In the genomic region with DNA sequence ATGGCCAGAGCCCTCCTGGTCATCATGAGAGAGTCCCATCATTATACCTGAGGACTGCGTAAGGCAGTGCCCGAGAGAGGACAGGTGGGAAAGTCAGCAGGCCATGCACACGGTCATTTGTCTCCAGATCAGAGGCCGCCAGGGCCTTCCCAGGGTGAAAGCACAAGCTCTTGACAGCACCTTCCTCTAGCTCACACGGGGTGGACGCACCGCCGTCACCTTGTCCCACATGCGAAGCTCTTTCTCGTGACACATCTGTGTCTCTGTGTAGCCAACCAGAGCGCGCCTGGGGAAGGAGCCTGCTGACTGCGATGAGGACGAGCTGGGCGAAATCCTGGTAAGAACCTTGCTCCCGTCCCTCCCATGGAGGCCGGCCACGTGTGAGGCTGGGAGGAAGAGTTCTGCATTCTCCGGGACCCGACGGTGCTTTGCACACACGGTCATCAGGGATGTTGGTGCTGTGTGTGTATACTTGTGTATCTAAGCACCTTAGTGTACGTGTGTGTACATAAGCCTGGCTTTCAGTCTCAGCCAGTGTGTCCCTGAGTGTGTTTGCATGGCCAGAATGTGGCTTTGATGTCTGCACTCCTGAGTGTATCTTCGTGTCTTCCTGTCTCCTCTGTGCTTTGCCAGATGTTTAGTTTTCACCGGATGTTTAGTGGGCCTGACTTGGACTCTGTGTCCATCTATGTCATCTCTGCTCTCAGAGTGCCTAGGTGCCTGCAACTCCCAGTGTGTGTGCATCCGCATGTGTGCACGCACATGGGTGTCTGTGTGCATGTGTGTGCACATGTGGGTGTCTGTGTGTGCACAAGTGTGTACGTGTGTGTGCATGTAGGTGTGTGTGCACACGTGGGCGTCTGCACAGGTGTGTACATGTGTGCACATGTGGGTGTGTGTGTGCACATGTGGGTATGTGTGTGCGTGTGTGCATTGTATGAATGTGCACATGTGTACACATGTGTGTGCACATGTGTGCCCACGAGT, we compare ENCODE assay signal across 1 cellular context.
A peak's percentile ranks its signal among the peaks of the same experiment; 100 is the strongest.
TF ChIP-seq lines count a peak whose summit lies in the region.

No MANE protein-coding gene starts in this region.

TF ChIP-seq in HepG2, 621 proteins besides CTCF, POLR2A, EP300 and RAD21 (continued from another document):
- TF ChIP-seq, protein P1, sequence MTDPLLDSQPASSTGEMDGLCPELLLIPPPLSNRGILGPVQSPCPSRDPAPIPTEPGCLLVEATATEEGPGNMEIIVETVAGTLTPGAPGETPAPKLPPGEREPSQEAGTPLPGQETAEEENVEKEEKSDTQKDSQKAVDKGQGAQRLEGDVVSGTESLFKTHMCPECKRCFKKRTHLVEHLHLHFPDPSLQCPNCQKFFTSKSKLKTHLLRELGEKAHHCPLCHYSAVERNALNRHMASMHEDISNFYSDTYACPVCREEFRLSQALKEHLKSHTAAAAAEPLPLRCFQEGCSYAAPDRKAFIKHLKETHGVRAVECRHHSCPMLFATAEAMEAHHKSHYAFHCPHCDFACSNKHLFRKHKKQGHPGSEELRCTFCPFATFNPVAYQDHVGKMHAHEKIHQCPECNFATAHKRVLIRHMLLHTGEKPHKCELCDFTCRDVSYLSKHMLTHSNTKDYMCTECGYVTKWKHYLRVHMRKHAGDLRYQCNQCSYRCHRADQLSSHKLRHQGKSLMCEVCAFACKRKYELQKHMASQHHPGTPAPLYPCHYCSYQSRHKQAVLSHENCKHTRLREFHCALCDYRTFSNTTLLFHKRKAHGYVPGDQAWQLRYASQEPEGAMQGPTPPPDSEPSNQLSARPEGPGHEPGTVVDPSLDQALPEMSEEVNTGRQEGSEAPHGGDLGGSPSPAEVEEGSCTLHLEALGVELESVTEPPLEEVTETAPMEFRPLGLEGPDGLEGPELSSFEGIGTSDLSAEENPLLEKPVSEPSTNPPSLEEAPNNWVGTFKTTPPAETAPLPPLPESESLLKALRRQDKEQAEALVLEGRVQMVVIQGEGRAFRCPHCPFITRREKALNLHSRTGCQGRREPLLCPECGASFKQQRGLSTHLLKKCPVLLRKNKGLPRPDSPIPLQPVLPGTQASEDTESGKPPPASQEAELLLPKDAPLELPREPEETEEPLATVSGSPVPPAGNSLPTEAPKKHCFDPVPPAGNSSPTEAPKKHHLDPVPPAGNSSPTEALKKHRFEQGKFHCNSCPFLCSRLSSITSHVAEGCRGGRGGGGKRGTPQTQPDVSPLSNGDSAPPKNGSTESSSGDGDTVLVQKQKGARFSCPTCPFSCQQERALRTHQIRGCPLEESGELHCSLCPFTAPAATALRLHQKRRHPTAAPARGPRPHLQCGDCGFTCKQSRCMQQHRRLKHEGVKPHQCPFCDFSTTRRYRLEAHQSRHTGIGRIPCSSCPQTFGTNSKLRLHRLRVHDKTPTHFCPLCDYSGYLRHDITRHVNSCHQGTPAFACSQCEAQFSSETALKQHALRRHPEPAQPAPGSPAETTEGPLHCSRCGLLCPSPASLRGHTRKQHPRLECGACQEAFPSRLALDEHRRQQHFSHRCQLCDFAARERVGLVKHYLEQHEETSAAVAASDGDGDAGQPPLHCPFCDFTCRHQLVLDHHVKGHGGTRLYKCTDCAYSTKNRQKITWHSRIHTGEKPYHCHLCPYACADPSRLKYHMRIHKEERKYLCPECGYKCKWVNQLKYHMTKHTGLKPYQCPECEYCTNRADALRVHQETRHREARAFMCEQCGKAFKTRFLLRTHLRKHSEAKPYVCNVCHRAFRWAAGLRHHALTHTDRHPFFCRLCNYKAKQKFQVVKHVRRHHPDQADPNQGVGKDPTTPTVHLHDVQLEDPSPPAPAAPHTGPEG (CRISPR knock-in tag; IDR thresholded peaks at IDR 0.05), result no peak
- TF ChIP-seq PHF21A (CRISPR knock-in tag; IDR thresholded peaks at IDR 0.05) (no peak), FOXA1 (IDR thresholded peaks at IDR 0.05) (no peak), FOXA1 (CRISPR knock-in tag; IDR thresholded peaks at IDR 0.05) (peak; percentile 89), ZNF317 (CRISPR knock-in tag; IDR thresholded peaks at IDR 0.05) (0 out of 2 replicates have a peak, but pooled peaks have one; percentile 25), FIP1L1 (IDR thresholded peaks at IDR 0.05; ENCODE audit: borderline replicate concordance, insufficient read depth, low read depth, low read length) (no peak), MBNL3 (CRISPR knock-in tag; conservative IDR thresholded peaks at IDR 0.05) (no peak), SIN3B (IDR thresholded peaks at IDR 0.05; ENCODE audit: low read length) (no peak), ZNF441 (CRISPR knock-in tag; IDR thresholded peaks at IDR 0.05; ENCODE audit: borderline replicate concordance) (no peak), HDAC1 (CRISPR knock-in tag; IDR thresholded peaks at IDR 0.05) (peak; percentile 70), MEF2D (CRISPR knock-in tag; IDR thresholded peaks at IDR 0.05) (peak; percentile 79), SMARCE1 (IDR thresholded peaks at IDR 0.05; ENCODE audit: borderline replicate concordance) (no peak), HNRNPUL1 (IDR thresholded peaks at IDR 0.05; ENCODE audit: low read depth, low read length) (no peak), MIXL1 (CRISPR knock-in tag; IDR thresholded peaks at IDR 0.05) (peak; percentile 50; the same call in 1 of the 2 replicates), ZFP90 (CRISPR knock-in tag; IDR thresholded peaks at IDR 0.05; ENCODE audit: borderline replicate concordance) (no peak), ZBTB7A (CRISPR knock-in tag; IDR thresholded peaks at IDR 0.05) (peak; percentile 26; the same call in 1 of the 2 replicates), PRPF4 (IDR thresholded peaks at IDR 0.05; ENCODE audit: low read depth, low read length, poor library complexity, severe bottlenecking) (no peak), IRF2 (CRISPR knock-in tag; IDR thresholded peaks at IDR 0.05) (peak; percentile 62; the same call in 1 of the 2 replicates), ZNF775 (CRISPR knock-in tag; IDR thresholded peaks at IDR 0.05; ENCODE audit: borderline replicate concordance) (no peak), ZNF605 (CRISPR knock-in tag; IDR thresholded peaks at IDR 0.05) (no peak), ZNF263 (CRISPR knock-in tag; IDR thresholded peaks at IDR 0.05) (peak; percentile 31; the same call in 1 of the 2 replicates), NR2F6 (IDR thresholded peaks at IDR 0.05) (0 out of 2 replicates have a peak, but pooled peaks have one; percentile 23), NR2F6 (CRISPR knock-in tag; IDR thresholded peaks at IDR 0.05) (no peak), CHD4 (IDR thresholded peaks at IDR 0.05; ENCODE audit: borderline replicate concordance, low read length) (peak; percentile 75; the same call in 1 of the 2 replicates), ZNF543 (CRISPR knock-in tag; IDR thresholded peaks at IDR 0.05) (no peak), ZNF383 (CRISPR knock-in tag; IDR thresholded peaks at IDR 0.05; ENCODE audit: borderline replicate concordance) (no peak), ZBTB1 (CRISPR knock-in tag; IDR thresholded peaks at IDR 0.05; ENCODE audit: borderline replicate concordance) (no peak), MXI1 (IDR thresholded peaks at IDR 0.05; ENCODE audit: borderline replicate concordance, low read depth, low read length) (peak; percentile 41; the same call in 1 of the 3 replicates), HOXA7 (CRISPR knock-in tag; IDR thresholded peaks at IDR 0.05) (peak; percentile 48; the same call in 1 of the 2 replicates), HNF4A (CRISPR knock-in tag; IDR thresholded peaks at IDR 0.05) (peak; percentile 60), KMT2B (CRISPR knock-in tag; IDR thresholded peaks at IDR 0.05) (no peak), FOSL2 (CRISPR knock-in tag; IDR thresholded peaks at IDR 0.05) (peak; percentile 11; the same call in 1 of the 2 replicates), FOXA3 (CRISPR knock-in tag; IDR thresholded peaks at IDR 0.05) (peak; percentile 89), DPF2 (CRISPR knock-in tag; IDR thresholded peaks at IDR 0.05; ENCODE audit: borderline replicate concordance, low read depth) (peak; percentile 74; the same call in 1 of the 2 replicates), REXO4 (CRISPR knock-in tag; IDR thresholded peaks at IDR 0.05; ENCODE audit: borderline replicate concordance) (no peak), ZNF709 (CRISPR knock-in tag; IDR thresholded peaks at IDR 0.05) (no peak)
- TF ChIP-seq, protein P2, sequence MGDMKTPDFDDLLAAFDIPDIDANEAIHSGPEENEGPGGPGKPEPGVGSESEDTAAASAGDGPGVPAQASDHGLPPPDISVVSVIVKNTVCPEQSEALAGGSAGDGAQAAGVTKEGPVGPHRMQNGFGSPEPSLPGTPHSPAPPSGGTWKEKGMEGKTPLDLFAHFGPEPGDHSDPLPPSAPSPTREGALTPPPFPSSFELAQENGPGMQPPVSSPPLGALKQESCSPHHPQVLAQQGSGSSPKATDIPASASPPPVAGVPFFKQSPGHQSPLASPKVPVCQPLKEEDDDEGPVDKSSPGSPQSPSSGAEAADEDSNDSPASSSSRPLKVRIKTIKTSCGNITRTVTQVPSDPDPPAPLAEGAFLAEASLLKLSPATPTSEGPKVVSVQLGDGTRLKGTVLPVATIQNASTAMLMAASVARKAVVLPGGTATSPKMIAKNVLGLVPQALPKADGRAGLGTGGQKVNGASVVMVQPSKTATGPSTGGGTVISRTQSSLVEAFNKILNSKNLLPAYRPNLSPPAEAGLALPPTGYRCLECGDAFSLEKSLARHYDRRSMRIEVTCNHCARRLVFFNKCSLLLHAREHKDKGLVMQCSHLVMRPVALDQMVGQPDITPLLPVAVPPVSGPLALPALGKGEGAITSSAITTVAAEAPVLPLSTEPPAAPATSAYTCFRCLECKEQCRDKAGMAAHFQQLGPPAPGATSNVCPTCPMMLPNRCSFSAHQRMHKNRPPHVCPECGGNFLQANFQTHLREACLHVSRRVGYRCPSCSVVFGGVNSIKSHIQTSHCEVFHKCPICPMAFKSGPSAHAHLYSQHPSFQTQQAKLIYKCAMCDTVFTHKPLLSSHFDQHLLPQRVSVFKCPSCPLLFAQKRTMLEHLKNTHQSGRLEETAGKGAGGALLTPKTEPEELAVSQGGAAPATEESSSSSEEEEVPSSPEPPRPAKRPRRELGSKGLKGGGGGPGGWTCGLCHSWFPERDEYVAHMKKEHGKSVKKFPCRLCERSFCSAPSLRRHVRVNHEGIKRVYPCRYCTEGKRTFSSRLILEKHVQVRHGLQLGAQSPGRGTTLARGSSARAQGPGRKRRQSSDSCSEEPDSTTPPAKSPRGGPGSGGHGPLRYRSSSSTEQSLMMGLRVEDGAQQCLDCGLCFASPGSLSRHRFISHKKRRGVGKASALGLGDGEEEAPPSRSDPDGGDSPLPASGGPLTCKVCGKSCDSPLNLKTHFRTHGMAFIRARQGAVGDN (CRISPR knock-in tag; IDR thresholded peaks at IDR 0.05), result peak; percentile 88
- TF ChIP-seq, protein P3, sequence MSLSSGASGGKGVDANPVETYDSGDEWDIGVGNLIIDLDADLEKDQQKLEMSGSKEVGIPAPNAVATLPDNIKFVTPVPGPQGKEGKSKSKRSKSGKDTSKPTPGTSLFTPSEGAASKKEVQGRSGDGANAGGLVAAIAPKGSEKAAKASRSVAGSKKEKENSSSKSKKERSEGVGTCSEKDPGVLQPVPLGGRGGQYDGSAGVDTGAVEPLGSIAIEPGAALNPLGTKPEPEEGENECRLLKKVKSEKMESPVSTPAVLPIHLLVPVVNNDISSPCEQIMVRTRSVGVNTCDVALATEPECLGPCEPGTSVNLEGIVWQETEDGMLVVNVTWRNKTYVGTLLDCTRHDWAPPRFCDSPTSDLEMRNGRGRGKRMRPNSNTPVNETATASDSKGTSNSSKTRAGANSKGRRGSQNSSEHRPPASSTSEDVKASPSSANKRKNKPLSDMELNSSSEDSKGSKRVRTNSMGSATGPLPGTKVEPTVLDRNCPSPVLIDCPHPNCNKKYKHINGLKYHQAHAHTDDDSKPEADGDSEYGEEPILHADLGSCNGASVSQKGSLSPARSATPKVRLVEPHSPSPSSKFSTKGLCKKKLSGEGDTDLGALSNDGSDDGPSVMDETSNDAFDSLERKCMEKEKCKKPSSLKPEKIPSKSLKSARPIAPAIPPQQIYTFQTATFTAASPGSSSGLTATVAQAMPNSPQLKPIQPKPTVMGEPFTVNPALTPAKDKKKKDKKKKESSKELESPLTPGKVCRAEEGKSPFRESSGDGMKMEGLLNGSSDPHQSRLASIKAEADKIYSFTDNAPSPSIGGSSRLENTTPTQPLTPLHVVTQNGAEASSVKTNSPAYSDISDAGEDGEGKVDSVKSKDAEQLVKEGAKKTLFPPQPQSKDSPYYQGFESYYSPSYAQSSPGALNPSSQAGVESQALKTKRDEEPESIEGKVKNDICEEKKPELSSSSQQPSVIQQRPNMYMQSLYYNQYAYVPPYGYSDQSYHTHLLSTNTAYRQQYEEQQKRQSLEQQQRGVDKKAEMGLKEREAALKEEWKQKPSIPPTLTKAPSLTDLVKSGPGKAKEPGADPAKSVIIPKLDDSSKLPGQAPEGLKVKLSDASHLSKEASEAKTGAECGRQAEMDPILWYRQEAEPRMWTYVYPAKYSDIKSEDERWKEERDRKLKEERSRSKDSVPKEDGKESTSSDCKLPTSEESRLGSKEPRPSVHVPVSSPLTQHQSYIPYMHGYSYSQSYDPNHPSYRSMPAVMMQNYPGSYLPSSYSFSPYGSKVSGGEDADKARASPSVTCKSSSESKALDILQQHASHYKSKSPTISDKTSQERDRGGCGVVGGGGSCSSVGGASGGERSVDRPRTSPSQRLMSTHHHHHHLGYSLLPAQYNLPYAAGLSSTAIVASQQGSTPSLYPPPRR (CRISPR knock-in tag; IDR thresholded peaks at IDR 0.05; ENCODE audit: borderline replicate concordance), result peak; percentile 80
- TF ChIP-seq, protein P4, sequence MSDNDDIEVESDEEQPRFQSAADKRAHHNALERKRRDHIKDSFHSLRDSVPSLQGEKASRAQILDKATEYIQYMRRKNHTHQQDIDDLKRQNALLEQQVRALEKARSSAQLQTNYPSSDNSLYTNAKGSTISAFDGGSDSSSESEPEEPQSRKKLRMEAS (IDR thresholded peaks at IDR 0.05), result peak; percentile 31
- TF ChIP-seq, protein P5, sequence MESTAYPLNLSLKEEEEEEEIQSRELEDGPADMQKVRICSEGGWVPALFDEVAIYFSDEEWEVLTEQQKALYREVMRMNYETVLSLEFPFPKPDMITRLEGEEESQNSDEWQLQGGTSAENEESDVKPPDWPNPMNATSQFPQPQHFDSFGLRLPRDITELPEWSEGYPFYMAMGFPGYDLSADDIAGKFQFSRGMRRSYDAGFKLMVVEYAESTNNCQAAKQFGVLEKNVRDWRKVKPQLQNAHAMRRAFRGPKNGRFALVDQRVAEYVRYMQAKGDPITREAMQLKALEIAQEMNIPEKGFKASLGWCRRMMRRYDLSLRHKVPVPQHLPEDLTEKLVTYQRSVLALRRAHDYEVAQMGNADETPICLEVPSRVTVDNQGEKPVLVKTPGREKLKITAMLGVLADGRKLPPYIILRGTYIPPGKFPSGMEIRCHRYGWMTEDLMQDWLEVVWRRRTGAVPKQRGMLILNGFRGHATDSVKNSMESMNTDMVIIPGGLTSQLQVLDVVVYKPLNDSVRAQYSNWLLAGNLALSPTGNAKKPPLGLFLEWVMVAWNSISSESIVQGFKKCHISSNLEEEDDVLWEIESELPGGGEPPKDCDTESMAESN (CRISPR knock-in tag; conservative IDR thresholded peaks at IDR 0.05), result no peak
- TF ChIP-seq, protein P6, sequence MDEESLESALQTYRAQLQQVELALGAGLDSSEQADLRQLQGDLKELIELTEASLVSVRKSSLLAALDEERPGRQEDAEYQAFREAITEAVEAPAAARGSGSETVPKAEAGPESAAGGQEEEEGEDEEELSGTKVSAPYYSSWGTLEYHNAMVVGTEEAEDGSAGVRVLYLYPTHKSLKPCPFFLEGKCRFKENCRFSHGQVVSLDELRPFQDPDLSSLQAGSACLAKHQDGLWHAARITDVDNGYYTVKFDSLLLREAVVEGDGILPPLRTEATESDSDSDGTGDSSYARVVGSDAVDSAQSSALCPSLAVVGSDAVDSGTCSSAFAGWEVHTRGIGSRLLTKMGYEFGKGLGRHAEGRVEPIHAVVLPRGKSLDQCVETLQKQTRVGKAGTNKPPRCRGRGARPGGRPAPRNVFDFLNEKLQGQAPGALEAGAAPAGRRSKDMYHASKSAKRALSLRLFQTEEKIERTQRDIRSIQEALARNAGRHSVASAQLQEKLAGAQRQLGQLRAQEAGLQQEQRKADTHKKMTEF (CRISPR knock-in tag; IDR thresholded peaks at IDR 0.05), result 0 out of 2 replicates have a peak, but pooled peaks have one; percentile 19
